In genomic region chr7:21430575-21430954, GRCh38 we compare ENCODE assay signal across 11 cellular contexts. TPM values are rescaled to one million over a fixed set of nuclear protein-coding genes. Genes with fewer than 3 reads are reported as not detected.
DNase-seq lines count a peak whose midpoint lies in the region; ATAC-seq, FAIRE-seq and TF ChIP-seq lines count a peak whose summit lies in the region.
"Had no signal": no experiment of that assay in that cellular context is flagged by ENCODE, and none has a peak within 500 bp of the region (broad histone marks: within the 10 kb centered on the region; RNA-seq: fewer than 3 reads in every experiment).

No MANE protein-coding gene starts in this region.

- no peak for ATAC-seq in activated T-helper 17 cell treated with anti-CD3 and anti-CD28 coated beads, Interleukin-2, amount 50 U/mL, for 72 hours (replicated peaks)
- no peak for ATAC-seq in naive thymus-derived CD8-positive, alpha-beta T cell
- no peak for ATAC-seq in HG02970 (IDR thresholded peaks at IDR 0.05; ENCODE audit: low FRiP score, unreplicated experiment)
- no peak for ATAC-seq in HG03521 (IDR thresholded peaks at IDR 0.05; ENCODE audit: unreplicated experiment)

- H3K27ac Mint-ChIP-seq in CD8-positive, alpha-beta memory T cell = peak overlapping the region in 3 of 8 donors; percentile 35 to 98 (median 58)
- no peak overlapping the region for H3K27ac Mint-ChIP-seq in activated T-helper 17 cell treated with anti-CD3 and anti-CD28 coated beads, Interleukin-2, amount 50 U/mL, for 72 hours
- peak overlapping the region in 4 of 10 donors; percentile 18 to 59 (median 45) for H3K27ac Mint-ChIP-seq in naive thymus-derived CD8-positive, alpha-beta T cell

- peak; percentile 43 for FAIRE-seq in GM12891 (lab: Jason Lieb, UNC)

- no peak for TF ChIP-seq POLR2A in GM12891 (IDR thresholded peaks at IDR 0.05; ENCODE audit: low read depth, low read length)

- H3K4me3 ChIP-seq in CD8-positive, alpha-beta memory T cell (ENCODE audit: low read length) = peak overlapping the region; percentile 92

- H3K36me3 ChIP-seq in CD8-positive, alpha-beta memory T cell (ENCODE audit: insufficient read depth, low read length) = peaks cover 6% of the 10 kb centered on the region

- H3K4me3 Mint-ChIP-seq in CD8-positive, alpha-beta memory T cell = peak overlapping the region; percentile 91 to 100 (median 98)
- H3K4me3 Mint-ChIP-seq in activated T-helper 17 cell treated with anti-CD3 and anti-CD28 coated beads, Interleukin-2, amount 50 U/mL, for 72 hours = peak overlapping the region; percentile 100
- peak overlapping the region; percentile 97 to 100 (median 99) for H3K4me3 Mint-ChIP-seq in naive thymus-derived CD8-positive, alpha-beta T cell

- POLR2A ChIA-PET in CD8-positive, alpha-beta memory T cell (lab: Charles Lee) = interaction anchor here (1.4 kb wide), 1 partner anchor 92 kb away, joined by 4 read pairs; no protein-coding TSS in a partner anchor
- POLR2A ChIA-PET in naive thymus-derived CD8-positive, alpha-beta T cell (lab: Charles Lee) = no interaction called here

- no peaks in the 10 kb centered on the region for H3K9me3 ChIP-seq in CD8-positive, alpha-beta memory T cell (ENCODE audit: low read length)
- H3K9me3 ChIP-seq: spleen had no signal

- peaks cover 61% of the 10 kb centered on the region for H3K4me1 ChIP-seq in CD8-positive, alpha-beta memory T cell (ENCODE audit: insufficient read depth, low read length)

- H3K27ac ChIP-seq in CD8-positive, alpha-beta memory T cell (ENCODE audit: low read depth, low read length) = no peak overlapping the region
- H3K27ac ChIP-seq: spleen had no signal

- CTCF ChIA-PET in CD8-positive, alpha-beta memory T cell (lab: Charles Lee) = no interaction called here

- H3K9me3 Mint-ChIP-seq in CD8-positive, alpha-beta memory T cell = no peaks in the 10 kb centered on the region
- H3K9me3 Mint-ChIP-seq in activated T-helper 17 cell treated with anti-CD3 and anti-CD28 coated beads, Interleukin-2, amount 50 U/mL, for 72 hours = no peaks in the 10 kb centered on the region
- H3K9me3 Mint-ChIP-seq in naive thymus-derived CD8-positive, alpha-beta T cell = no peaks in the 10 kb centered on the region

- no peaks in the 10 kb centered on the region for H3K27me3 ChIP-seq in CD8-positive, alpha-beta memory T cell (ENCODE audit: insufficient read depth, low read length, poor library complexity, severe bottlenecking)
- H3K27me3 ChIP-seq: spleen had no signal

- no peaks in the 10 kb centered on the region for H3K27me3 Mint-ChIP-seq in CD8-positive, alpha-beta memory T cell
- H3K27me3 Mint-ChIP-seq in activated T-helper 17 cell treated with anti-CD3 and anti-CD28 coated beads, Interleukin-2, amount 50 U/mL, for 72 hours = no peaks in the 10 kb centered on the region
- no peaks in the 10 kb centered on the region for H3K27me3 Mint-ChIP-seq in naive thymus-derived CD8-positive, alpha-beta T cell

- peaks cover 8 to 55% (median 14%) of the 10 kb centered on the region in 3 donors for H3K36me3 Mint-ChIP-seq in CD8-positive, alpha-beta memory T cell
- peaks cover 71% of the 10 kb centered on the region for H3K36me3 Mint-ChIP-seq in activated T-helper 17 cell treated with anti-CD3 and anti-CD28 coated beads, Interleukin-2, amount 50 U/mL, for 72 hours (ENCODE audit: low read depth)
- peaks cover 0 to 50% (median 17%) of the 10 kb centered on the region in 3 donors for H3K36me3 Mint-ChIP-seq in naive thymus-derived CD8-positive, alpha-beta T cell

- H3K4me1 Mint-ChIP-seq in CD8-positive, alpha-beta memory T cell = peaks cover 69 to 84% (median 83%) of the 10 kb centered on the region in 3 donors
- peaks cover 32% of the 10 kb centered on the region for H3K4me1 Mint-ChIP-seq in activated T-helper 17 cell treated with anti-CD3 and anti-CD28 coated beads, Interleukin-2, amount 50 U/mL, for 72 hours
- peaks cover 34 to 79% (median 72%) of the 10 kb centered on the region in 4 donors for H3K4me1 Mint-ChIP-seq in naive thymus-derived CD8-positive, alpha-beta T cell

- DNase-seq in CD8-positive, alpha-beta memory T cell = no peak
- no peak for DNase-seq in GM12891 (ENCODE audit: insufficient read length, low spot score)
- DNase-seq in naive thymus-derived CD8-positive, alpha-beta T cell = no peak
- DNase-seq in NAMALWA (ENCODE audit: low spot score) = no peak
- DNase-seq: dermis blood vessel endothelial cell, mesendoderm, MM.1S, spleen had no signal

TF ChIP-seq in GM12891, 5 proteins besides CTCF, POLR2A, EP300 and RAD21:
- TF ChIP-seq POU2F2 (IDR thresholded peaks at IDR 0.05; ENCODE audit: low read depth, low read length) (no peak), TAF1 (IDR thresholded peaks at IDR 0.05; ENCODE audit: low read depth, low read length) (no peak), PAX5 (IDR thresholded peaks at IDR 0.05; ENCODE audit: insufficient read depth, low read length, severe bottlenecking) (no peak), POLR2AphosphoS5 (IDR thresholded peaks at IDR 0.05; ENCODE audit: low read depth, low read length) (no peak), SPI1 (IDR thresholded peaks at IDR 0.05; ENCODE audit: low read depth, low read length) (no peak)

RNA-seq across cellular contexts. Expression of gene SP4, which starts 2.7 kb away (rescaled TPM):
- 10 to 100 TPM; 20.0 to 22.2 TPM for total RNA-seq in CD8-positive, alpha-beta memory T cell
- 14.1 TPM for polyA plus RNA-seq in CD8-positive, alpha-beta memory T cell
- 1.4 TPM for polyA plus RNA-seq in GM12891 (2012; ENCODE audit: low read depth, missing spikeins)
- total RNA-seq in activated T-helper 17 cell treated with anti-CD3 and anti-CD28 coated beads, Interleukin-2, amount 50 U/mL, for 72 hours = 10 to 100 TPM; 28.2 to 30.8 TPM
- total RNA-seq in naive thymus-derived CD8-positive, alpha-beta T cell = 10 to 100 TPM; 48.5 to 55.8 TPM
- 10 to 100 TPM; 10.6 to 14.7 (median 12.7) TPM for polyA plus RNA-seq in naive thymus-derived CD8-positive, alpha-beta T cell
